ENCODE assay signal across 9 cellular contexts in the genomic region with DNA sequence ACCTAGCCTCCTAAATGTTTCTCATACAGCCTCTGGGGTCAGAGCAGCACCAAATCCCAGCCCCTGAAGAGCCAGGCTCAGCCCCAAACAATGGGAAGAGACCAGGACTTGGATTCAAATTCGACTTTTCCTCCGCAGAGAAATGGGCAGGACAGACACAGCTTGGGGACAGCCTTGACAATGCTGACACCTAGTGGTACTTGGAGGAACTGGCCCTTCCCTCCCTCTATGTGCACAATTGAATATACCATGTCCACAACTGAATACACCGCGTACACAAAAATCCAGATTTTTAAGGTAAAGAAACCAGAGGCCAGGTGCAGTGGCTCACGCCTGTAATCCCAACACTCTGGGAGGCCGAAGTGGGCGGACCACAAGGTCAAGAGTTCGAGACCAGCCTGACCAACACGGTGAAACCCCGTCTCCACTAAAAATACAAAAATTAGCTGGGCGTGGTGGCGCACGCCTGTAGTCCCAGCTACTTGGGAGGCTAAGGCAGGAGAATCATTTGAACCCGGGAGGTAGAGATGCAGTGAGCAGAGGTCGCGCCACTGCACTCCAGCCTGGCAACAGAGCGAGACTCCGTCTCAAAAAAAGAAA. TPM values are rescaled to one million over a fixed set of nuclear protein-coding genes. Genes with fewer than 3 reads are reported as not detected.
DNase-seq lines count a peak whose midpoint lies in the region; ATAC-seq, FAIRE-seq and TF ChIP-seq lines count a peak whose summit lies in the region.
"Not testable (repeated sequence)": the region's sequence is repeated elsewhere in the genome, so short reads cannot be mapped to it uniquely, and the experiment has no call there.
"Had no signal": no experiment of that assay in that cellular context is flagged by ENCODE, and none has a peak within 500 bp of the region (broad histone marks: within the 10 kb centered on the region; RNA-seq: fewer than 3 reads in every experiment).

No MANE protein-coding gene starts in this region.

- POLR2A ChIA-PET in A673 (lab: Charles Lee; ENCODE audit: low non-redundant PET) = not testable (repeated sequence)
- POLR2A ChIA-PET in HepG2 (lab: Yijun Ruan, JAX) = interaction anchor here (0.7 kb wide), 1 partner anchor 11 kb away, joined by 4 read pairs; no protein-coding TSS in a partner anchor

- TF ChIP-seq EP300 in HepG2 (IDR thresholded peaks at IDR 0.05; ENCODE audit: low read depth in 2 of 2, low read length in 2 of 2); HepG2 (CRISPR knock-in tag; IDR thresholded peaks at IDR 0.05; ENCODE audit: borderline replicate concordance): not testable (repeated sequence)

- CTCF ChIA-PET in A673 (lab: Charles Lee) (interaction anchor here (0.7 to 1.8 kb wide), 2 partner anchors 401 to 611 kb away, joined by 3 to 14 read pairs; no protein-coding TSS in a partner anchor), HepG2 (lab: Yijun Ruan, JAX; ENCODE audit: low intra/inter-chr PET ratio, low total read pairs) (interaction anchor here (1.1 to 2.0 kb wide), 5 partner anchors 77 to 605 kb away, joined by 3 to 19 read pairs (median 6); a partner anchor contains a TSS)

- in situ Hi-C loops in HepG2 (cut with HindIII; ENCODE audit: extremely low pct_ligation_motif_present, low pct_unique_long_range_greater_than_20kb) = loop anchor here (5.0 to 25.0 kb wide), 3 partner anchors 300 to 605 kb away; a partner anchor contains a TSS

- not testable (repeated sequence) for H3K9me3 Mint-ChIP-seq in activated T-cell treated with anti-CD3 and anti-CD28 coated beads, Interleukin-2, amount 50 U/mL, for 24 hours; effector memory CD8-positive, alpha-beta T cell

- H3K4me2 ChIP-seq in HepG2 (ENCODE audit: low read depth, low read length) = not testable (repeated sequence)

- peak; percentile 97 for FAIRE-seq in GM12891 (lab: Jason Lieb, UNC)
- FAIRE-seq in HepG2 (lab: Jason Lieb, UNC) = peak; percentile 92

- peak; percentile 80 for ATAC-seq in effector memory CD8-positive, alpha-beta T cell (replicated peaks)
- ATAC-seq in HepG2 = peak; percentile 71

- 64% methylated on average over 18 of the region's 18 CpGs for WGBS in HepG2 (ENCODE audit: low lambda C conversion rate)

- H2AFZ ChIP-seq in HepG2 (ENCODE audit: low read length) = not testable (repeated sequence)

- DNase-seq in A673 (ENCODE audit: low spot score) (peak; percentile 78), GM12891 (ENCODE audit: insufficient read length, low spot score) (peak; percentile 75), NCI-H1417 (lab: John Stamatoyannopoulos, UW) (peak; percentile 54 to 82 (median 81)), SJCRH30 (peak; percentile 50 to 85), HepG2 (ENCODE audit: low spot score) (peak; percentile 44)
- peak; percentile 76 for DNase-seq in activated T-cell treated with anti-CD3 and anti-CD28 coated beads, Interleukin-2, amount 50 U/mL, for 24 hours
- peak; percentile 67 to 74 (median 70) for DNase-seq in effector memory CD8-positive, alpha-beta T cell
- peak; percentile 22 to 58 for DNase-seq in stimulated activated CD4-positive, alpha-beta T cell treated with anti-CD3 and anti-CD28 coated beads, Interleukin-1b, Interleukin-23, amount 100 ng/mL, for 1 hour (ENCODE audit: low read depth in 2 of 2)

- TF ChIP-seq POLR2A in GM12891 (IDR thresholded peaks at IDR 0.05; ENCODE audit: low read depth, low read length) = not testable (repeated sequence)
- TF ChIP-seq POLR2A in HepG2 (IDR thresholded peaks at IDR 0.05; ENCODE audit: insufficient read depth in 1 of 2, low read depth in 2 of 2, low read length in 2 of 2) = 0 out of 4 replicates have a peak, but pooled peaks of 1 of the 2 experiments have one; percentile 2

- H3K36me3 ChIP-seq in A673 (ENCODE audit: insufficient read depth, low read length, poor library complexity, severe bottlenecking); SJCRH30; HepG2 (replicated peaks in 1 of 2; ENCODE audit: control insufficient read depth in 1 of 2, insufficient read depth in 2 of 2, low read length in 2 of 2): not testable (repeated sequence)

- H3K27me3 ChIP-seq in A673 (replicated peaks; ENCODE audit: insufficient read depth, low read depth, low read length, poor library complexity) (peaks cover 31% of the 10 kb centered on the region), SJCRH30 (peaks cover 11% of the 10 kb centered on the region; the same call in 1 of the 2 replicates)
- not testable (repeated sequence) for H3K27me3 ChIP-seq in HepG2 (ENCODE audit: control insufficient read depth in 1 of 2, insufficient read depth in 2 of 2, low read length in 2 of 2)

- H4K20me1 ChIP-seq in HepG2 (ENCODE audit: insufficient read depth, low read length) = peaks cover 16% of the 10 kb centered on the region; the same call in 1 of the 2 replicates

- not testable (repeated sequence) for H3K9me3 ChIP-seq in A673 (ENCODE audit: low read depth, low read length, poor library complexity, severe bottlenecking); SJCRH30 (replicated peaks); HepG2 (ENCODE audit: low read length)

- H3K79me2 ChIP-seq in HepG2 (ENCODE audit: insufficient read depth, low read length) = not testable (repeated sequence)

- H3K4me3 Mint-ChIP-seq in activated T-cell treated with anti-CD3 and anti-CD28 coated beads, Interleukin-2, amount 50 U/mL, for 24 hours; effector memory CD8-positive, alpha-beta T cell: not testable (repeated sequence)

- TF ChIP-seq CTCF in A673 (conservative IDR thresholded peaks at IDR 0.05; ENCODE audit: low read depth, low read length) = peak; percentile 90
- TF ChIP-seq CTCF in HepG2 (CRISPR knock-in tag; IDR thresholded peaks at IDR 0.05) = peak; percentile 92

- intact Hi-C loops in A673 (cut with micrococcal nuclease; ENCODE audit: unreplicated experiment) (loop anchor here (1.0 to 5.0 kb wide), 5 partner anchors 164 to 605 kb away; a partner anchor contains a TSS), HepG2 (cut with micrococcal nuclease; ENCODE audit: unreplicated experiment) (loop anchor here (1.0 kb wide), 1 partner anchor 305 kb away; no protein-coding TSS in a partner anchor)

- not testable (repeated sequence) for BruUV-seq in A673 (replicated peaks; lab: Mats Ljungman, UMichigan); HepG2 (replicated peaks; lab: Mats Ljungman, UMichigan)

- not testable (repeated sequence) for H3K4me3 ChIP-seq in A673 (ENCODE audit: low read depth, low read length, poor library complexity, severe bottlenecking); SJCRH30; HepG2 (replicated peaks in 1 of 3; ENCODE audit: insufficient read depth in 1 of 3, low read depth in 2 of 3, low read length in 3 of 3)

- H3K4me1 Mint-ChIP-seq in activated T-cell treated with anti-CD3 and anti-CD28 coated beads, Interleukin-2, amount 50 U/mL, for 24 hours (ENCODE audit: low read depth); effector memory CD8-positive, alpha-beta T cell (ENCODE audit: low read depth in 2 of 2): not testable (repeated sequence)

- not testable (repeated sequence) for H3K9ac ChIP-seq in HepG2 (ENCODE audit: insufficient read depth, low read depth, low read length)

- H3K4me1 ChIP-seq in A673 (ENCODE audit: insufficient read depth, low read length, poor library complexity, severe bottlenecking); SJCRH30; HepG2 (ENCODE audit: insufficient read depth, low read length): not testable (repeated sequence)

- TF ChIP-seq RAD21 in HepG2 (CRISPR knock-in tag; IDR thresholded peaks at IDR 0.05) = peak; percentile 89

- not testable (repeated sequence) for H3K27me3 Mint-ChIP-seq in activated T-cell treated with anti-CD3 and anti-CD28 coated beads, Interleukin-2, amount 50 U/mL, for 24 hours
- H3K27me3 Mint-ChIP-seq in effector memory CD8-positive, alpha-beta T cell = peaks cover 11 to 16% of the 10 kb centered on the region in 2 donors

- H3K27ac Mint-ChIP-seq in activated T-cell treated with anti-CD3 and anti-CD28 coated beads, Interleukin-2, amount 50 U/mL, for 24 hours; effector memory CD8-positive, alpha-beta T cell: not testable (repeated sequence)

- H3K27ac ChIP-seq in A673 (ENCODE audit: low read depth, low read length, poor library complexity, severe bottlenecking); SJCRH30; HepG2 (ENCODE audit: extremely low read length, insufficient read depth, low read length): not testable (repeated sequence)

- not testable (repeated sequence) for H3K36me3 Mint-ChIP-seq in activated T-cell treated with anti-CD3 and anti-CD28 coated beads, Interleukin-2, amount 50 U/mL, for 24 hours (ENCODE audit: low read depth); effector memory CD8-positive, alpha-beta T cell (ENCODE audit: insufficient read depth)

RNA-seq across cellular contexts. Expression of a gene that starts 11.7 kb away (rescaled TPM):
- total RNA-seq in A673 (2021) = 0.61 TPM in 1 of 2 replicates, not detected in the other
- 0.28 TPM for polyA plus RNA-seq in GM12891 (2012; ENCODE audit: low read depth, missing spikeins)
- total RNA-seq in SJCRH30 (2014; rRNA removed; shearing (Covaris generic)) = not detected in 2 replicates
- total RNA-seq in HepG2 (2016; rRNA removed; fragmentation: Illumina TruSeq; extraction: Trizol) = 112 and 118 TPM in 2 replicates
- 24.1 and 26.6 TPM in 2 replicates for total RNA-seq in HepG2 (2016; cell fraction: cytosol; rRNA removed; fragmentation: Illumina TruSeq; extraction: Trizol; ENCODE audit: low read depth)
- 117 and 122 TPM in 2 replicates for total RNA-seq in HepG2 (2016; cell fraction: insoluble cytoplasmic fraction; rRNA removed; fragmentation: Illumina TruSeq; extraction: Trizol)
- 42.0 and 46.9 TPM in 2 replicates for total RNA-seq in HepG2 (2016; cell fraction: membrane; rRNA removed; fragmentation: Illumina TruSeq; extraction: Trizol)
- total RNA-seq in HepG2 (2016; cell fraction: nucleus; rRNA removed; fragmentation: Illumina TruSeq; extraction: Trizol) = 44.1 and 50.6 TPM in 2 replicates
- polyA plus RNA-seq in HepG2 (2011; rRNA removed) = 79.1 and 79.3 TPM in 2 replicates
- polyA plus RNA-seq in HepG2 (2011; cell fraction: cytosol; rRNA removed) = 111 and 159 TPM in 2 replicates
- 117 and 119 TPM in 2 replicates for polyA plus RNA-seq in HepG2 (2011; cell fraction: nucleus; rRNA removed)
- polyA plus RNA-seq in HepG2 (2012) = 56.3 and 79.3 TPM in 2 replicates
- polyA plus RNA-seq in HepG2 (2016; cell fraction: cytosol; fragmentation: Illumina TruSeq; extraction: Trizol; ENCODE audit: low read depth) = 32.5 and 36.0 TPM in 2 replicates
- polyA plus RNA-seq in HepG2 (2016; cell fraction: insoluble cytoplasmic fraction; fragmentation: Illumina TruSeq; extraction: Trizol; ENCODE audit: low read depth) = 190 and 198 TPM in 2 replicates
- 55.6 and 59.6 TPM in 2 replicates for polyA plus RNA-seq in HepG2 (2016; cell fraction: membrane; fragmentation: Illumina TruSeq; extraction: Trizol; ENCODE audit: low read depth)
- polyA plus RNA-seq in HepG2 (2016; cell fraction: nucleus; fragmentation: Illumina TruSeq; extraction: Trizol; ENCODE audit: insufficient read depth, low read depth) = 151 and 157 TPM in 2 replicates
- polyA minus RNA-seq in HepG2 (2011; rRNA and poly(A)+ RNA removed; ENCODE audit: low replicate concordance) = 7.8 and 69.7 TPM in 2 replicates
- 28.6 and 33.3 TPM in 2 replicates for polyA minus RNA-seq in HepG2 (2011; cell fraction: cytosol; rRNA and poly(A)+ RNA removed)
- 16.7 and 18.5 TPM in 2 replicates for polyA minus RNA-seq in HepG2 (2011; cell fraction: nucleus; rRNA and poly(A)+ RNA removed)

RNA-seq across cellular contexts. Expression of a gene that starts 12.2 kb away (rescaled TPM):
- total RNA-seq in A673 (2021) = 19.3 and 28.2 TPM in 2 replicates
- 13.6 TPM for polyA plus RNA-seq in GM12891 (2012; ENCODE audit: low read depth, missing spikeins)
- total RNA-seq in SJCRH30 (2014; rRNA removed; shearing (Covaris generic)) = not detected in 2 replicates
- 13.4 and 22.4 TPM in 2 replicates for total RNA-seq in HepG2 (2016; rRNA removed; fragmentation: Illumina TruSeq; extraction: Trizol)
- total RNA-seq in HepG2 (2016; cell fraction: cytosol; rRNA removed; fragmentation: Illumina TruSeq; extraction: Trizol; ENCODE audit: low read depth) = 8.3 and 9.2 TPM in 2 replicates
- 13.9 and 21.3 TPM in 2 replicates for total RNA-seq in HepG2 (2016; cell fraction: insoluble cytoplasmic fraction; rRNA removed; fragmentation: Illumina TruSeq; extraction: Trizol)
- total RNA-seq in HepG2 (2016; cell fraction: membrane; rRNA removed; fragmentation: Illumina TruSeq; extraction: Trizol) = 11.8 and 12.2 TPM in 2 replicates
- total RNA-seq in HepG2 (2016; cell fraction: nucleus; rRNA removed; fragmentation: Illumina TruSeq; extraction: Trizol) = 27.2 and 30.0 TPM in 2 replicates
- polyA plus RNA-seq in HepG2 (2011; rRNA removed) = 27.9 and 31.2 TPM in 2 replicates
- polyA plus RNA-seq in HepG2 (2011; cell fraction: cytosol; rRNA removed) = 15.5 and 22.9 TPM in 2 replicates
- 216 and 281 TPM in 2 replicates for polyA plus RNA-seq in HepG2 (2011; cell fraction: nucleus; rRNA removed)
- polyA plus RNA-seq in HepG2 (2012) = 14.5 and 21.6 TPM in 2 replicates
- polyA plus RNA-seq in HepG2 (2016; cell fraction: cytosol; fragmentation: Illumina TruSeq; extraction: Trizol; ENCODE audit: low read depth) = 6.4 and 7.6 TPM in 2 replicates
- 16.6 and 20.5 TPM in 2 replicates for polyA plus RNA-seq in HepG2 (2016; cell fraction: insoluble cytoplasmic fraction; fragmentation: Illumina TruSeq; extraction: Trizol; ENCODE audit: low read depth)
- polyA plus RNA-seq in HepG2 (2016; cell fraction: membrane; fragmentation: Illumina TruSeq; extraction: Trizol; ENCODE audit: low read depth) = 10.7 and 11.0 TPM in 2 replicates
- 63.3 and 73.9 TPM in 2 replicates for polyA plus RNA-seq in HepG2 (2016; cell fraction: nucleus; fragmentation: Illumina TruSeq; extraction: Trizol; ENCODE audit: insufficient read depth, low read depth)
- polyA minus RNA-seq in HepG2 (2011; rRNA and poly(A)+ RNA removed; ENCODE audit: low replicate concordance) = 6.4 and 37.9 TPM in 2 replicates
- 5.6 and 11.0 TPM in 2 replicates for polyA minus RNA-seq in HepG2 (2011; cell fraction: cytosol; rRNA and poly(A)+ RNA removed)
- 63.7 and 77.4 TPM in 2 replicates for polyA minus RNA-seq in HepG2 (2011; cell fraction: nucleus; rRNA and poly(A)+ RNA removed)

RNA-seq across cellular contexts. Expression of a gene that starts 21.5 kb away (rescaled TPM):
- total RNA-seq in A673 (2021) = 2.6 and 4.5 TPM in 2 replicates
- polyA plus RNA-seq in GM12891 (2012; ENCODE audit: low read depth, missing spikeins) = 13.5 TPM
- total RNA-seq in SJCRH30 (2014; rRNA removed; shearing (Covaris generic)) = not detected in 2 replicates
- 10.0 and 10.7 TPM in 2 replicates for total RNA-seq in HepG2 (2016; rRNA removed; fragmentation: Illumina TruSeq; extraction: Trizol)
- total RNA-seq in HepG2 (2016; cell fraction: cytosol; rRNA removed; fragmentation: Illumina TruSeq; extraction: Trizol; ENCODE audit: low read depth) = 21.0 and 25.0 TPM in 2 replicates
- 8.7 and 9.5 TPM in 2 replicates for total RNA-seq in HepG2 (2016; cell fraction: insoluble cytoplasmic fraction; rRNA removed; fragmentation: Illumina TruSeq; extraction: Trizol)
- total RNA-seq in HepG2 (2016; cell fraction: membrane; rRNA removed; fragmentation: Illumina TruSeq; extraction: Trizol) = 20.2 and 24.8 TPM in 2 replicates
- 4.0 and 5.2 TPM in 2 replicates for total RNA-seq in HepG2 (2016; cell fraction: nucleus; rRNA removed; fragmentation: Illumina TruSeq; extraction: Trizol)
- 8.0 and 8.1 TPM in 2 replicates for polyA plus RNA-seq in HepG2 (2011; rRNA removed)
- polyA plus RNA-seq in HepG2 (2011; cell fraction: cytosol; rRNA removed) = 7.1 and 10.5 TPM in 2 replicates
- 3.5 and 4.5 TPM in 2 replicates for polyA plus RNA-seq in HepG2 (2011; cell fraction: nucleus; rRNA removed)
- polyA plus RNA-seq in HepG2 (2012) = 2.1 and 2.9 TPM in 2 replicates
- 34.0 and 38.4 TPM in 2 replicates for polyA plus RNA-seq in HepG2 (2016; cell fraction: cytosol; fragmentation: Illumina TruSeq; extraction: Trizol; ENCODE audit: low read depth)
- 11.8 and 12.6 TPM in 2 replicates for polyA plus RNA-seq in HepG2 (2016; cell fraction: insoluble cytoplasmic fraction; fragmentation: Illumina TruSeq; extraction: Trizol; ENCODE audit: low read depth)
- 23.7 and 27.8 TPM in 2 replicates for polyA plus RNA-seq in HepG2 (2016; cell fraction: membrane; fragmentation: Illumina TruSeq; extraction: Trizol; ENCODE audit: low read depth)
- 9.0 and 9.5 TPM in 2 replicates for polyA plus RNA-seq in HepG2 (2016; cell fraction: nucleus; fragmentation: Illumina TruSeq; extraction: Trizol; ENCODE audit: insufficient read depth, low read depth)
- 3.3 and 10.2 TPM in 2 replicates for polyA minus RNA-seq in HepG2 (2011; rRNA and poly(A)+ RNA removed; ENCODE audit: low replicate concordance)
- 2.5 and 3.6 TPM in 2 replicates for polyA minus RNA-seq in HepG2 (2011; cell fraction: cytosol; rRNA and poly(A)+ RNA removed)
- 0.64 and 1.1 TPM in 2 replicates for polyA minus RNA-seq in HepG2 (2011; cell fraction: nucleus; rRNA and poly(A)+ RNA removed)

RNA-seq across cellular contexts. Expression of a gene that starts 38.4 kb away (rescaled TPM):
- total RNA-seq in A673 (2021) (134 and 155 TPM in 2 replicates), HepG2 (2016; rRNA removed; fragmentation: Illumina TruSeq; extraction: Trizol) (37.6 and 53.8 TPM in 2 replicates)
- polyA plus RNA-seq in GM12891 (2012; ENCODE audit: low read depth, missing spikeins) = 47.6 TPM
- total RNA-seq in SJCRH30 (2014; rRNA removed; shearing (Covaris generic)) = 172 and 174 TPM in 2 replicates
- 164 and 195 TPM in 2 replicates for total RNA-seq in HepG2 (2016; cell fraction: cytosol; rRNA removed; fragmentation: Illumina TruSeq; extraction: Trizol; ENCODE audit: low read depth)
- total RNA-seq in HepG2 (2016; cell fraction: insoluble cytoplasmic fraction; rRNA removed; fragmentation: Illumina TruSeq; extraction: Trizol) = 34.8 and 55.0 TPM in 2 replicates
- total RNA-seq in HepG2 (2016; cell fraction: membrane; rRNA removed; fragmentation: Illumina TruSeq; extraction: Trizol) = 127 and 152 TPM in 2 replicates
- 28.6 and 32.6 TPM in 2 replicates for total RNA-seq in HepG2 (2016; cell fraction: nucleus; rRNA removed; fragmentation: Illumina TruSeq; extraction: Trizol)
- polyA plus RNA-seq in HepG2 (2011; rRNA removed) = 51.8 and 53.0 TPM in 2 replicates
- 56.2 and 86.8 TPM in 2 replicates for polyA plus RNA-seq in HepG2 (2011; cell fraction: cytosol; rRNA removed)
- 69.0 and 73.0 TPM in 2 replicates for polyA plus RNA-seq in HepG2 (2011; cell fraction: nucleus; rRNA removed)
- polyA plus RNA-seq in HepG2 (2012) = 33.6 and 38.0 TPM in 2 replicates
- polyA plus RNA-seq in HepG2 (2016; cell fraction: cytosol; fragmentation: Illumina TruSeq; extraction: Trizol; ENCODE audit: low read depth) = 231 and 260 TPM in 2 replicates
- 43.5 and 51.8 TPM in 2 replicates for polyA plus RNA-seq in HepG2 (2016; cell fraction: insoluble cytoplasmic fraction; fragmentation: Illumina TruSeq; extraction: Trizol; ENCODE audit: low read depth)
- 147 and 163 TPM in 2 replicates for polyA plus RNA-seq in HepG2 (2016; cell fraction: membrane; fragmentation: Illumina TruSeq; extraction: Trizol; ENCODE audit: low read depth)
- 60.5 and 63.4 TPM in 2 replicates for polyA plus RNA-seq in HepG2 (2016; cell fraction: nucleus; fragmentation: Illumina TruSeq; extraction: Trizol; ENCODE audit: insufficient read depth, low read depth)
- polyA minus RNA-seq in HepG2 (2011; rRNA and poly(A)+ RNA removed; ENCODE audit: low replicate concordance) = 65.7 and 126 TPM in 2 replicates
- 20.8 and 24.6 TPM in 2 replicates for polyA minus RNA-seq in HepG2 (2011; cell fraction: cytosol; rRNA and poly(A)+ RNA removed)
- 15.5 and 18.3 TPM in 2 replicates for polyA minus RNA-seq in HepG2 (2011; cell fraction: nucleus; rRNA and poly(A)+ RNA removed)

RNA-seq across cellular contexts. Expression of a gene that starts 49.0 kb away (rescaled TPM):
- total RNA-seq in A673 (2021) (5.5 and 6.7 TPM in 2 replicates), HepG2 (2016; rRNA removed; fragmentation: Illumina TruSeq; extraction: Trizol) (0.02 TPM in 1 of 2 replicates, not detected in the other)
- 0.01 TPM for polyA plus RNA-seq in GM12891 (2012; ENCODE audit: low read depth, missing spikeins)
- 7.1 and 8.0 TPM in 2 replicates for total RNA-seq in SJCRH30 (2014; rRNA removed; shearing (Covaris generic))
- total RNA-seq in HepG2 (2016; cell fraction: cytosol; rRNA removed; fragmentation: Illumina TruSeq; extraction: Trizol; ENCODE audit: low read depth) = not detected in 2 replicates
- 0.02 TPM in 1 of 2 replicates, not detected in the other for total RNA-seq in HepG2 (2016; cell fraction: insoluble cytoplasmic fraction; rRNA removed; fragmentation: Illumina TruSeq; extraction: Trizol)
- not detected in 2 replicates for total RNA-seq in HepG2 (2016; cell fraction: membrane; rRNA removed; fragmentation: Illumina TruSeq; extraction: Trizol)
- not detected in 2 replicates for total RNA-seq in HepG2 (2016; cell fraction: nucleus; rRNA removed; fragmentation: Illumina TruSeq; extraction: Trizol)
- polyA plus RNA-seq in HepG2 (2011; rRNA removed) = not detected in 2 replicates
- under 0.01 TPM in 1 of 2 replicates, not detected in the other for polyA plus RNA-seq in HepG2 (2011; cell fraction: cytosol; rRNA removed)
- polyA plus RNA-seq in HepG2 (2011; cell fraction: nucleus; rRNA removed) = not detected in 2 replicates
- polyA plus RNA-seq in HepG2 (2012) = not detected in 2 replicates
- not detected in 2 replicates for polyA plus RNA-seq in HepG2 (2016; cell fraction: cytosol; fragmentation: Illumina TruSeq; extraction: Trizol; ENCODE audit: low read depth)
- polyA plus RNA-seq in HepG2 (2016; cell fraction: insoluble cytoplasmic fraction; fragmentation: Illumina TruSeq; extraction: Trizol; ENCODE audit: low read depth) = not detected in 2 replicates
- polyA plus RNA-seq in HepG2 (2016; cell fraction: membrane; fragmentation: Illumina TruSeq; extraction: Trizol; ENCODE audit: low read depth) = not detected in 2 replicates
- polyA plus RNA-seq in HepG2 (2016; cell fraction: nucleus; fragmentation: Illumina TruSeq; extraction: Trizol; ENCODE audit: insufficient read depth, low read depth) = 0.05 TPM in 1 of 2 replicates, not detected in the other
- 0.09 and 0.10 TPM in 2 replicates for polyA minus RNA-seq in HepG2 (2011; rRNA and poly(A)+ RNA removed; ENCODE audit: low replicate concordance)
- not detected in 2 replicates for polyA minus RNA-seq in HepG2 (2011; cell fraction: cytosol; rRNA and poly(A)+ RNA removed)
- polyA minus RNA-seq in HepG2 (2011; cell fraction: nucleus; rRNA and poly(A)+ RNA removed) = not detected in 2 replicates
- total RNA-seq: skeletal muscle tissue had no signal

Comparison
In these comparisons a context has a peak if more than half of its experiments do, and no peak if none do; other contexts are left out.
1. RNA of a gene that starts 11.7 kb away (total RNA-seq): 24.1 to 122 TPM in HepG2; 0.61 TPM in A673 and not detected in SJCRH30; every median in the first group is over 10 times any median in the second.
2. Peak in every context shown above with its lines, with median percentiles within 50 percentile points of each other: DNase-seq.